8 cellular contexts compared by ENCODE assay signal in the genomic region with DNA sequence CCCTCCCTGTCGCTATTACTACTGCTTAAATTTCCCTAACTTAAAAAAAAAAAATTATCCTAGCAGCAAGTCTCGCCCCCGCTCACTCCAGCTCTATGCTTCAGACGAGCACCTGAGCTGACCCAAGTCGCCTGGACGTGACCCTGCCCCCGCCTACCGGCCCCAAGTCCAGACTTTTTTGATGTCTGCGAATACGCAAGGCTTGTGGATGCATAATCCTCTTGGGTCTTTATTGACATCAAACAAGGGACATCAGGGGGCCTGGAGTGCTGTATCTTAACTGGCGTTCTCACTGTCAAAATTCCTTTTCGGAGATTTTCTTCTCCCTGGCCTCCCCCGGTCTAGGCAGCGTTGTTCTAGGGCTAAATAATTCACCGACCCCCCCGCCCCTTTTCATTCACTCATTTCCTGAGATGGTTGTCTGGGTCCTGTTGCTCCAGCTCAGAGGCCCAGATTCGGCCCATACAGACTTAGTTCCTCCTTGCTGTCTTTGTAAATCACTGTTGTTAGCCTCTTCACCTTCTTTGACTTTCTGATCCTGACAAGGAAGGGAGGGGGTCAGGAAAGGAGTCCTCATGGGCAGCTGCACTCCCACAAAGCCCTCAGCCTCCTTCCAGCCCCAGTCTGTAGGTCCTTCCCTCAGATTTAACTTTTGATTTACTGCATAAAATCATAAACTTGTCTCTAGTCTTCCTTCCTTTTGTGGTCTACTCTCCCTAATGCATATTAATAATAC. TPM values are rescaled to one million over a fixed set of nuclear protein-coding genes. Genes with fewer than 3 reads are reported as not detected.
DNase-seq lines count a peak whose midpoint lies in the region; ATAC-seq and TF ChIP-seq lines count a peak whose summit lies in the region.

No MANE protein-coding gene starts in this region.

- H3K36me3 Mint-ChIP-seq in endothelial cell (ENCODE audit: low read depth, unreplicated experiment): peaks cover 5% of the 10 kb centered on the region

- H3K4me1 ChIP-seq in DND-41 (ENCODE audit: insufficient read depth, low read length) (peaks cover 26% of the 10 kb centered on the region), OCI-LY7 (ENCODE audit: insufficient read depth, low read length, poor library complexity, severe bottlenecking) (peaks cover 65% of the 10 kb centered on the region), psoas muscle (peaks cover 40% of the 10 kb centered on the region)

- peak overlapping the region; percentile 79 for H3K4me3 Mint-ChIP-seq in endothelial cell (ENCODE audit: unreplicated experiment)

- CTCF ChIA-PET in OCI-LY7 (lab: Charles Lee; ENCODE audit: unreplicated experiment): no interaction called here

- BruUV-seq in OCI-LY7 (replicated peaks; lab: Mats Ljungman, UMichigan): no TSS peak

- H3K4me2 ChIP-seq in DND-41 (ENCODE audit: insufficient read depth, low read length) (peak overlapping the region; percentile 89), OCI-LY7 (ENCODE audit: low read length) (peak overlapping the region; percentile 76)

- peaks cover 56% of the 10 kb centered on the region for H3K27me3 ChIP-seq in DND-41 (ENCODE audit: insufficient read depth, low read length, poor library complexity)
- H3K27me3 ChIP-seq in psoas muscle (ENCODE audit: insufficient read depth in 3 of 3, low read length in 2 of 3): no peaks in the 10 kb centered on the region

- 0 out of 2 replicates have a peak overlapping the region, but pooled peaks have one; percentile 48 for H2AFZ ChIP-seq in DND-41 (ENCODE audit: low read depth, low read length)
- peak overlapping the region; percentile 66; the same call in 1 of the 2 replicates for H2AFZ ChIP-seq in OCI-LY7 (ENCODE audit: low read length)

- H3K79me2 ChIP-seq in DND-41 (ENCODE audit: insufficient read depth, low read length): no peaks in the 10 kb centered on the region
- H3K79me2 ChIP-seq in OCI-LY7 (ENCODE audit: insufficient read depth, low read depth, low read length): peaks cover 33% of the 10 kb centered on the region; the same call in 1 of the 2 replicates

- H3K4me3 ChIP-seq in DND-41 (ENCODE audit: low read depth in 1 of 2, low read length in 2 of 2) (peak overlapping the region in 1 of 2 experiments; percentile 57; a peak in 2 of 4 replicates), OCI-LY7 (ENCODE audit: low read depth, low read length, poor library complexity, severe bottlenecking) (peak overlapping the region; percentile 74), psoas muscle (peak overlapping the region; percentile 90)

- H3K27ac ChIP-seq in DND-41 (ENCODE audit: low read length) (no peak overlapping the region), OCI-LY7 (ENCODE audit: low read depth, low read length, poor library complexity, severe bottlenecking) (peak overlapping the region; percentile 56), psoas muscle (peak overlapping the region; percentile 61)

- intact Hi-C loops in OCI-LY7 (cut with micrococcal nuclease; ENCODE audit: unreplicated experiment): loop anchor here (5.0 kb wide), 1 partner anchor 83 kb away; no protein-coding TSS in a partner anchor
- intact Hi-C loops in psoas muscle (cut with DNase I): loop anchor here in 1 of 2 donors (5.0 kb wide), 2 partner anchors 83 to 233 kb away; no protein-coding TSS in a partner anchor

- no peaks in the 10 kb centered on the region for H3K9me3 Mint-ChIP-seq in endothelial cell (ENCODE audit: unreplicated experiment)

- WGBS in psoas muscle, 3 donors: 32 to 37% (median 35%) methylated on average over 17 of the region's 17 CpGs

- no peak for TF ChIP-seq CTCF in DND-41 (IDR thresholded peaks at IDR 0.05; ENCODE audit: borderline replicate concordance, extremely low read depth, low read length, poor library complexity, severe bottlenecking)
- TF ChIP-seq CTCF in OCI-LY7 (conservative IDR thresholded peaks at IDR 0.05; ENCODE audit: low read length): no peak
- TF ChIP-seq CTCF in endothelial cell (IDR thresholded peaks at IDR 0.05; ENCODE audit: unreplicated experiment): no peak
- no peak for TF ChIP-seq CTCF in psoas muscle (IDR thresholded peaks at IDR 0.05)

- POLR2A ChIA-PET in OCI-LY7 (lab: Charles Lee): interaction anchor here (0.6 to 2.3 kb wide), 2 partner anchors 190 to 235 kb away, joined by 4 to 10 read pairs; no protein-coding TSS in a partner anchor

- H3K27me3 Mint-ChIP-seq in endothelial cell (ENCODE audit: unreplicated experiment): peaks cover 11% of the 10 kb centered on the region

- H3K9ac ChIP-seq in DND-41 (ENCODE audit: low read depth, low read length): peak overlapping the region; percentile 34; the same call in 1 of the 2 replicates

- DNase-seq in DND-41: no peak
- peak; percentile 36 for DNase-seq in OCI-LY7 (ENCODE audit: low spot score)
- DNase-seq in endothelial cell (ENCODE audit: low spot score): no peak
- no peak for DNase-seq in psoas muscle
- DNase-seq in NCI-H2029 treated with DMSO at 0.1 percent for 48 hours (lab: John Stamatoyannopoulos, UW): no peak
- DNase-seq in glomerular visceral epithelial cell (ENCODE audit: extremely low spot score): no peak

- H3K36me3 ChIP-seq in DND-41 (ENCODE audit: insufficient read depth, low read length) (no peaks in the 10 kb centered on the region), OCI-LY7 (ENCODE audit: insufficient read depth, low read length) (no peaks in the 10 kb centered on the region; the same call in none of the 2 replicates), psoas muscle (ENCODE audit: insufficient read depth in 1 of 2, low read depth in 1 of 2) (no peaks in the 10 kb centered on the region)

- no peaks in the 10 kb centered on the region for H3K9me3 ChIP-seq in DND-41 (ENCODE audit: insufficient read depth, low read length, severe bottlenecking)
- no peaks in the 10 kb centered on the region for H3K9me3 ChIP-seq in OCI-LY7 (ENCODE audit: low read length)
- H3K9me3 ChIP-seq in psoas muscle: no peaks in the 10 kb centered on the region

- H3K4me1 Mint-ChIP-seq in endothelial cell (ENCODE audit: unreplicated experiment): peaks cover 32% of the 10 kb centered on the region

- peaks cover 10% of the 10 kb centered on the region; the same call in 1 of the 2 replicates for H4K20me1 ChIP-seq in DND-41 (ENCODE audit: insufficient read depth, low read length)
- no peaks in the 10 kb centered on the region for H4K20me1 ChIP-seq in OCI-LY7 (ENCODE audit: insufficient read depth, low read length)

- no peak for ATAC-seq in DND-41 (ENCODE audit: insufficient read depth, low read depth)
- ATAC-seq in psoas muscle: no peak
- ATAC-seq in GM21423 (IDR thresholded peaks at IDR 0.05; ENCODE audit: unreplicated experiment): no peak
- no peak for ATAC-seq in GM21390 (IDR thresholded peaks at IDR 0.05; ENCODE audit: unreplicated experiment)

- peak overlapping the region; percentile 80 for H3K27ac Mint-ChIP-seq in endothelial cell (ENCODE audit: unreplicated experiment)

- H3K9me2 ChIP-seq in OCI-LY7 (ENCODE audit: insufficient read depth, low read length): no peaks in the 10 kb centered on the region

RNA-seq across cellular contexts. Expression of a gene that starts 0.6 kb away (rescaled TPM):
- 22.6 and 28.5 TPM in 2 replicates for total RNA-seq in OCI-LY7 (2014; rRNA removed; shearing (Covaris generic))
- total RNA-seq in OCI-LY7 (2022) (17.5 and 19.8 TPM in 2 replicates), endothelial cell (ENCODE audit: unreplicated experiment) (21.8 TPM), psoas muscle (10 to 100 TPM; 14.5 to 32.3 (median 24.7) TPM)
- polyA plus RNA-seq in psoas muscle: 1 to 10 TPM; 5.4 to 8.0 (median 5.6) TPM

RNA-seq across cellular contexts. Expression of a gene that starts 17.6 kb away (rescaled TPM):
- total RNA-seq in OCI-LY7 (2014; rRNA removed; shearing (Covaris generic)): 35.2 and 39.6 TPM in 2 replicates
- 39.7 and 43.1 TPM in 2 replicates for total RNA-seq in OCI-LY7 (2022)
- total RNA-seq in endothelial cell (ENCODE audit: unreplicated experiment): 30.0 TPM
- total RNA-seq in psoas muscle: 1 to 10 TPM; 6.1 to 10.0 (median 7.7) TPM
- 1 to 10 TPM; 5.1 to 8.2 (median 6.6) TPM for polyA plus RNA-seq in psoas muscle
